In genomic region chr15:70852501-70853269, GRCh38 we compare ENCODE assay signal across 8 cellular contexts. TPM values are rescaled to one million over a fixed set of nuclear protein-coding genes. Genes with fewer than 3 reads are reported as not detected.
DNase-seq lines count a peak whose midpoint lies in the region; ATAC-seq, FAIRE-seq and TF ChIP-seq lines count a peak whose summit lies in the region.

No MANE protein-coding gene starts in this region.

- peak; percentile 43 for FAIRE-seq in endothelial cell of umbilical vein (lab: Jason Lieb, UNC)

- peak overlapping the region; percentile 92 for H3K4me2 ChIP-seq in endothelial cell of umbilical vein (ENCODE audit: insufficient read depth, low read length)

- H3K9me1 ChIP-seq in endothelial cell of umbilical vein (replicated peaks; ENCODE audit: control insufficient read depth, extremely low read depth, insufficient read depth, low read length): no peaks in the 10 kb centered on the region

- H3K4me1 Mint-ChIP-seq in natural killer cell treated with Interleukin-12 subunit alpha and Interleukin-12 subunit beta and Interleukin-15 and Interleukin-18, amount 100 ng/mL, for 72 hours (ENCODE audit: low read depth in 2 of 2): peaks cover 0 to 5% of the 10 kb centered on the region in 2 donors

- peaks cover 26% of the 10 kb centered on the region for H3K4me1 ChIP-seq in endothelial cell of umbilical vein (ENCODE audit: control insufficient read depth, extremely low read depth, insufficient read depth, low read length)

- H3K27ac ChIP-seq in endothelial cell of umbilical vein (ENCODE audit: insufficient read depth, low read depth, low read length): no peak overlapping the region

- TF ChIP-seq CTCF in endothelial cell of umbilical vein (IDR thresholded peaks at IDR 0.05; ENCODE audit: extremely low read depth in 1 of 2, insufficient read depth in 1 of 2, low read depth in 1 of 2, low read length in 2 of 2): no peak

- peak overlapping the region; percentile 91 for H3K9ac ChIP-seq in endothelial cell of umbilical vein (replicated peaks; ENCODE audit: extremely low read depth, insufficient read depth, low read length)

- H3K27ac Mint-ChIP-seq in natural killer cell treated with Interleukin-12 subunit alpha and Interleukin-12 subunit beta and Interleukin-15 and Interleukin-18, amount 100 ng/mL, for 72 hours: no peak overlapping the region

- dilution Hi-C loops in endothelial cell of umbilical vein (cut with MboI; ENCODE audit: extremely low pct_ligation_motif_present, low sequenced_read_pairs): no loop called here

- TSS peak; percentile 31 for BruUV-seq in endothelial cell of umbilical vein (replicated peaks; lab: Mats Ljungman, UMichigan)

- no peaks in the 10 kb centered on the region for H3K36me3 Mint-ChIP-seq in natural killer cell treated with Interleukin-12 subunit alpha and Interleukin-12 subunit beta and Interleukin-15 and Interleukin-18, amount 100 ng/mL, for 72 hours

- peaks cover 47 to 76% of the 10 kb centered on the region in 2 donors for H3K27me3 Mint-ChIP-seq in natural killer cell treated with Interleukin-12 subunit alpha and Interleukin-12 subunit beta and Interleukin-15 and Interleukin-18, amount 100 ng/mL, for 72 hours

- H3K36me3 ChIP-seq in MG63: peaks cover 31% of the 10 kb centered on the region
- H3K36me3 ChIP-seq in endothelial cell of umbilical vein (ENCODE audit: control insufficient read depth in 2 of 2, extremely low read depth in 1 of 2, insufficient read depth in 2 of 2, low read length in 2 of 2): peaks cover 2 to 5% of the 10 kb centered on the region in 2 experiments

- H3K9me3 Mint-ChIP-seq in natural killer cell treated with Interleukin-12 subunit alpha and Interleukin-12 subunit beta and Interleukin-15 and Interleukin-18, amount 100 ng/mL, for 72 hours: no peaks in the 10 kb centered on the region

- no peaks in the 10 kb centered on the region for H4K20me1 ChIP-seq in endothelial cell of umbilical vein (replicated peaks; ENCODE audit: control insufficient read depth, extremely low read depth, insufficient read depth, low read length)

- H3K4me3 Mint-ChIP-seq in natural killer cell treated with Interleukin-12 subunit alpha and Interleukin-12 subunit beta and Interleukin-15 and Interleukin-18, amount 100 ng/mL, for 72 hours: peak overlapping the region; percentile 57

- peak; percentile 50 for DNase-seq in AG20443 (ENCODE audit: low spot score)
- no peak for DNase-seq in MG63
- peak; percentile 28 for DNase-seq in endothelial cell of umbilical vein (ENCODE audit: low read depth, low spot score)
- no peak for DNase-seq in natural killer cell treated with Interleukin-12 subunit alpha and Interleukin-12 subunit beta and Interleukin-15 and Interleukin-18, amount 100 ng/mL, for 72 hours (ENCODE audit: low spot score)
- no peak for DNase-seq in NCI-H1694 treated with DMSO at 0.1 percent for 48 hours (lab: John Stamatoyannopoulos, UW)
- DNase-seq in mesenteric fat pad (ENCODE audit: low spot score): no peak
- DNase-seq in Kasumi-1 (lab: John Stamatoyannopoulos, UW): no peak
- DNase-seq in HUDEP-2 (lab: John Stamatoyannopoulos, UW; ENCODE audit: unreplicated experiment in 76 of 76): no peak

- H3K79me2 ChIP-seq in endothelial cell of umbilical vein (ENCODE audit: control insufficient read depth, insufficient read depth, low read length): peaks cover 4% of the 10 kb centered on the region

- CTCF ChIA-PET in endothelial cell of umbilical vein (lab: Charles Lee): interaction anchor here (0.7 to 3.7 kb wide), 10 partner anchors 12 to 130 kb away, joined by 3 to 31 read pairs (median 4); no protein-coding TSS in a partner anchor

- intact Hi-C loops in endothelial cell of umbilical vein (cut with micrococcal nuclease): loop anchor here (2.0 kb wide), 1 partner anchor 28 kb away; no protein-coding TSS in a partner anchor

- peak overlapping the region; percentile 88 for H2AFZ ChIP-seq in endothelial cell of umbilical vein (ENCODE audit: low read depth, low read length)

- no peaks in the 10 kb centered on the region for H3K9me3 ChIP-seq in MG63
- H3K9me3 ChIP-seq in endothelial cell of umbilical vein (replicated peaks; ENCODE audit: control insufficient read depth, insufficient read depth, low read length): no peaks in the 10 kb centered on the region

- TF ChIP-seq POLR2A in endothelial cell of umbilical vein (IDR thresholded peaks at IDR 0.05; ENCODE audit: low read depth, low read length): no peak

- POLR2A ChIA-PET in endothelial cell of umbilical vein (lab: Charles Lee): no interaction called here

- no peak for ATAC-seq in natural killer cell treated with Interleukin-12 subunit alpha and Interleukin-12 subunit beta and Interleukin-15 and Interleukin-18, amount 100 ng/mL, for 72 hours

- H3K27me3 ChIP-seq in MG63: no peaks in the 10 kb centered on the region
- no peaks in the 10 kb centered on the region for H3K27me3 ChIP-seq in endothelial cell of umbilical vein (ENCODE audit: control insufficient read depth in 2 of 2, insufficient read depth in 2 of 2, low read length in 2 of 2)

- H3K4me3 ChIP-seq in MG63 (peak overlapping the region; percentile 68), endothelial cell of umbilical vein (replicated peaks in 1 of 3; ENCODE audit: insufficient read depth in 1 of 3, low read depth in 1 of 3, low read length in 3 of 3) (peak overlapping the region in 2 of 3 experiments; percentile 66 to 76)

TF ChIP-seq in endothelial cell of umbilical vein, 7 proteins besides CTCF, POLR2A, EP300 and RAD21:
- TF ChIP-seq POLR2AphosphoS5 (IDR thresholded peaks at IDR 0.05; ENCODE audit: insufficient read depth, low read depth, low read length): no peak
- no peak for TF ChIP-seq JUN (IDR thresholded peaks at IDR 0.05; ENCODE audit: borderline replicate concordance, insufficient read depth, insufficient read length, low read depth)
- no peak for TF ChIP-seq FOS (IDR thresholded peaks at IDR 0.05; ENCODE audit: borderline replicate concordance, insufficient read depth, low read length)
- no peak for TF ChIP-seq EZH2 (IDR thresholded peaks at IDR 0.05; ENCODE audit: borderline replicate concordance, low read depth, low read length, severe bottlenecking)
- no peak for TF ChIP-seq MAX (IDR thresholded peaks at IDR 0.05; ENCODE audit: insufficient read depth, insufficient read length)
- TF ChIP-seq GATA2 (IDR thresholded peaks at IDR 0.05; ENCODE audit: insufficient read depth, insufficient read length, low read depth, low read length): no peak
- no peak for TF ChIP-seq MYC (IDR thresholded peaks at IDR 0.05; ENCODE audit: low read depth, low read length)

RNA-seq across cellular contexts. Expression of gene LARP6, which starts 1.3 kb away (rescaled TPM):
- 62.8 and 116 TPM in 2 replicates for total RNA-seq in MG63 (2014; rRNA removed; shearing (Covaris generic); ENCODE audit: low replicate concordance)
- total RNA-seq in endothelial cell of umbilical vein (16.9 and 25.2 TPM in 2 replicates), mesenteric fat pad (89.9 TPM)
- polyA plus RNA-seq in endothelial cell of umbilical vein: 56.1 and 56.2 TPM in 2 replicates
- 29.0 and 35.2 TPM in 2 replicates for polyA plus RNA-seq in endothelial cell of umbilical vein (2011; cell fraction: cytosol; rRNA removed)
- polyA plus RNA-seq in endothelial cell of umbilical vein (2011; cell fraction: nucleus; rRNA removed): 24.3 and 26.0 TPM in 2 replicates
- polyA plus RNA-seq in endothelial cell of umbilical vein (2012): 43.5 and 47.5 TPM in 2 replicates
- polyA minus RNA-seq in endothelial cell of umbilical vein: 47.4 and 56.0 TPM in 2 replicates
- 9.9 TPM for polyA minus RNA-seq in endothelial cell of umbilical vein (2011; cell fraction: cytosol; rRNA and poly(A)+ RNA removed)
- polyA minus RNA-seq in endothelial cell of umbilical vein (2011; cell fraction: nucleus; rRNA and poly(A)+ RNA removed): 21.9 and 32.1 TPM in 2 replicates
- not detected for total RNA-seq in natural killer cell treated with Interleukin-12 subunit alpha and Interleukin-12 subunit beta and Interleukin-15 and Interleukin-18, amount 100 ng/mL, for 72 hours

RNA-seq across cellular contexts. Expression of gene THAP10, which starts 39.5 kb away (rescaled TPM):
- total RNA-seq in MG63 (2014; rRNA removed; shearing (Covaris generic); ENCODE audit: low replicate concordance): 5.6 and 8.9 TPM in 2 replicates
- total RNA-seq in endothelial cell of umbilical vein: 2.7 and 4.0 TPM in 2 replicates
- polyA plus RNA-seq in endothelial cell of umbilical vein: 1.7 TPM in 2 replicates
- 2.3 and 2.4 TPM in 2 replicates for polyA plus RNA-seq in endothelial cell of umbilical vein (2011; cell fraction: cytosol; rRNA removed)
- 1.5 and 1.9 TPM in 2 replicates for polyA plus RNA-seq in endothelial cell of umbilical vein (2011; cell fraction: nucleus; rRNA removed)
- 2.0 and 2.7 TPM in 2 replicates for polyA plus RNA-seq in endothelial cell of umbilical vein (2012)
- polyA minus RNA-seq in endothelial cell of umbilical vein: 0.74 and 0.78 TPM in 2 replicates
- polyA minus RNA-seq in endothelial cell of umbilical vein (2011; cell fraction: cytosol; rRNA and poly(A)+ RNA removed): 1.1 TPM
- polyA minus RNA-seq in endothelial cell of umbilical vein (2011; cell fraction: nucleus; rRNA and poly(A)+ RNA removed): 1.3 and 1.9 TPM in 2 replicates
- under 1 TPM; 0.19 to 0.59 TPM for total RNA-seq in natural killer cell treated with Interleukin-12 subunit alpha and Interleukin-12 subunit beta and Interleukin-15 and Interleukin-18, amount 100 ng/mL, for 72 hours
- total RNA-seq in mesenteric fat pad: 1.0 TPM

RNA-seq across cellular contexts. Expression of gene LRRC49, which starts 39.9 kb away (rescaled TPM):
- total RNA-seq in MG63 (2014; rRNA removed; shearing (Covaris generic); ENCODE audit: low replicate concordance): 8.3 and 18.1 TPM in 2 replicates
- total RNA-seq in endothelial cell of umbilical vein: 6.6 and 7.4 TPM in 2 replicates
- polyA plus RNA-seq in endothelial cell of umbilical vein: 3.0 and 3.7 TPM in 2 replicates
- polyA plus RNA-seq in endothelial cell of umbilical vein (2011; cell fraction: cytosol; rRNA removed): 3.8 and 3.9 TPM in 2 replicates
- polyA plus RNA-seq in endothelial cell of umbilical vein (2011; cell fraction: nucleus; rRNA removed): 9.0 and 9.5 TPM in 2 replicates
- polyA plus RNA-seq in endothelial cell of umbilical vein (2012): 4.2 and 5.4 TPM in 2 replicates
- 10.7 and 16.1 TPM in 2 replicates for polyA minus RNA-seq in endothelial cell of umbilical vein
- 3.0 TPM for polyA minus RNA-seq in endothelial cell of umbilical vein (2011; cell fraction: cytosol; rRNA and poly(A)+ RNA removed)
- polyA minus RNA-seq in endothelial cell of umbilical vein (2011; cell fraction: nucleus; rRNA and poly(A)+ RNA removed): 54.5 and 62.8 TPM in 2 replicates
- total RNA-seq in natural killer cell treated with Interleukin-12 subunit alpha and Interleukin-12 subunit beta and Interleukin-15 and Interleukin-18, amount 100 ng/mL, for 72 hours: 1 to 10 TPM in 1 of 2 donors, under 1 TPM in 1; 0.38 to 1.9 TPM
- 4.0 TPM for total RNA-seq in mesenteric fat pad

Comparison
In these comparisons a context has a peak if more than half of its experiments do, and no peak if none do; other contexts are left out.
1. DNase-seq: peak in AG20443 (single experiment) and endothelial cell of umbilical vein (single experiment); none in MG63 (single experiment), natural killer cell treated with Interleukin-12 subunit alpha and Interleukin-12 subunit beta and Interleukin-15 and Interleukin-18, amount 100 ng/mL, for 72 hours (single experiment), NCI-H1694 treated with DMSO at 0.1 percent for 48 hours (single experiment), mesenteric fat pad (single experiment), Kasumi-1 (0 of 2) and HUDEP-2 (0 of 76).
2. RNA of gene LARP6, which starts 1.3 kb away (total RNA-seq): 62.8 to 116 TPM in MG63, 89.9 TPM in mesenteric fat pad (single experiment) and 16.9 to 25.2 TPM in endothelial cell of umbilical vein; not detected in natural killer cell treated with Interleukin-12 subunit alpha and Interleukin-12 subunit beta and Interleukin-15 and Interleukin-18, amount 100 ng/mL, for 72 hours; every median in the first group is over 10 times any median in the second.